Comparison of ENCODE assay signal across 9 cellular contexts in genomic region chr7:151123485-151124204, GRCh38. TPM values are rescaled to one million over a fixed set of nuclear protein-coding genes. Genes with fewer than 3 reads are reported as not detected.
A peak's percentile ranks its signal among the peaks of the same experiment; 100 is the strongest.
DNase-seq lines count a peak whose midpoint lies in the region; ATAC-seq and TF ChIP-seq lines count a peak whose summit lies in the region.
"Had no signal": no experiment of that assay in that cellular context is flagged by ENCODE, and none has a peak within 500 bp of the region (broad histone marks: within the 10 kb centered on the region; RNA-seq: fewer than 3 reads in every experiment).

No MANE protein-coding gene starts in this region.

- peak; percentile 99 for TF ChIP-seq CTCF in OCI-LY1 (IDR thresholded peaks at IDR 0.05; ENCODE audit: low read length)
- TF ChIP-seq CTCF in natural killer cell (IDR thresholded peaks at IDR 0.05): peak; percentile 93

- no peak overlapping the region for H3K4me3 Mint-ChIP-seq in natural killer cell
- H3K4me3 Mint-ChIP-seq in stimulated activated naive B cell treated with anti-CD40 and anti-IgM and Interleukin-4, amounts not matched to agents 10 μg/mL and 1 μg/mL and 100 μg/mL, for 72 hours: no peak overlapping the region

- no peak for TF ChIP-seq POLR2A in erythroblast (IDR thresholded peaks at IDR 0.05; ENCODE audit: low read length)

- no peaks in the 10 kb centered on the region for H3K36me3 Mint-ChIP-seq in natural killer cell
- H3K36me3 Mint-ChIP-seq in stimulated activated naive B cell treated with anti-CD40 and anti-IgM and Interleukin-4, amounts not matched to agents 10 μg/mL and 1 μg/mL and 100 μg/mL, for 72 hours: peaks cover 12 to 13% of the 10 kb centered on the region in 2 donors

- H3K9me3 Mint-ChIP-seq in natural killer cell: no peaks in the 10 kb centered on the region
- no peaks in the 10 kb centered on the region for H3K9me3 Mint-ChIP-seq in stimulated activated naive B cell treated with anti-CD40 and anti-IgM and Interleukin-4, amounts not matched to agents 10 μg/mL and 1 μg/mL and 100 μg/mL, for 72 hours

- H3K9me2 ChIP-seq in OCI-LY1 (ENCODE audit: low read depth, low read length): no peaks in the 10 kb centered on the region

- DNase-seq in COR-L47 (lab: John Stamatoyannopoulos, UW) (peak; percentile 66), HuH-7 (ENCODE audit: low spot score) (peak; percentile 99), activated T-cell treated with anti-CD3 and anti-CD28 coated beads for 1 hour (ENCODE audit: low read depth) (peak; percentile 84), erythroblast (lab: John Stamatoyannopoulos, UW) (peak; percentile 85 to 91), natural killer cell (peak; percentile 78)
- DNase-seq in stimulated activated naive B cell treated with anti-CD40 and anti-IgM and Interleukin-4, amounts not matched to agents 10 μg/mL and 1 μg/mL and 100 μg/mL, for 72 hours: peak; percentile 65

- peak; percentile 83 for ATAC-seq in GM21390 (IDR thresholded peaks at IDR 0.05; ENCODE audit: unreplicated experiment)
- ATAC-seq in natural killer cell: peak; percentile 87 to 99 (median 98)
- ATAC-seq in stimulated activated naive B cell treated with anti-CD40 and anti-IgM and Interleukin-4, amounts not matched to agents 10 μg/mL and 1 μg/mL and 100 μg/mL, for 72 hours (replicated peaks): peak; percentile 93 to 94

- no peaks in the 10 kb centered on the region for H3K79me2 ChIP-seq in OCI-LY1 (ENCODE audit: insufficient read depth, low read length)

- no peaks in the 10 kb centered on the region for H3K4me1 ChIP-seq in OCI-LY1 (ENCODE audit: insufficient read depth, low read length, severe bottlenecking)

- no peak overlapping the region for H2AFZ ChIP-seq in OCI-LY1 (ENCODE audit: low read length)

- H3K4me3 ChIP-seq in OCI-LY1 (ENCODE audit: low read depth, low read length, poor library complexity, severe bottlenecking): no peak overlapping the region

- peaks cover 0 to 6% of the 10 kb centered on the region in 2 donors for H3K4me1 Mint-ChIP-seq in natural killer cell
- H3K4me1 Mint-ChIP-seq in stimulated activated naive B cell treated with anti-CD40 and anti-IgM and Interleukin-4, amounts not matched to agents 10 μg/mL and 1 μg/mL and 100 μg/mL, for 72 hours: peaks cover 0 to 5% of the 10 kb centered on the region in 2 donors

- H3K36me3 ChIP-seq in OCI-LY1 (ENCODE audit: insufficient read depth, low read length): no peaks in the 10 kb centered on the region

- no peaks in the 10 kb centered on the region for H3F3A ChIP-seq in OCI-LY1 (ENCODE audit: insufficient read depth, low read length)

- H4K20me1 ChIP-seq in OCI-LY1 (ENCODE audit: insufficient read depth, low read length): no peaks in the 10 kb centered on the region

- H3K9me3 ChIP-seq in OCI-LY1 (ENCODE audit: low read length): no peaks in the 10 kb centered on the region

- H3K9ac ChIP-seq in OCI-LY1 (ENCODE audit: low read length): no peak overlapping the region

- no peak overlapping the region for H3K27ac Mint-ChIP-seq in natural killer cell
- H3K27ac Mint-ChIP-seq in stimulated activated naive B cell treated with anti-CD40 and anti-IgM and Interleukin-4, amounts not matched to agents 10 μg/mL and 1 μg/mL and 100 μg/mL, for 72 hours: no peak overlapping the region

- H3K27me3 ChIP-seq in OCI-LY1 (ENCODE audit: insufficient read depth, low read length): 0 out of 2 replicates have a peak, but pooled peaks cover 14% of the 10 kb centered on the region

- no peaks in the 10 kb centered on the region for H3K27me3 Mint-ChIP-seq in natural killer cell (ENCODE audit: low read depth in 2 of 2)
- peaks cover 10 to 15% of the 10 kb centered on the region in 2 donors for H3K27me3 Mint-ChIP-seq in stimulated activated naive B cell treated with anti-CD40 and anti-IgM and Interleukin-4, amounts not matched to agents 10 μg/mL and 1 μg/mL and 100 μg/mL, for 72 hours

- intact Hi-C loops in natural killer cell (cut with micrococcal nuclease): loop anchor here (1.0 to 2.0 kb wide), 3 partner anchors 49 to 179 kb away; no protein-coding TSS in a partner anchor

- no peak overlapping the region for H3K27ac ChIP-seq in OCI-LY1 (ENCODE audit: low read depth, low read length, poor library complexity, severe bottlenecking)

- no peak overlapping the region for H3K4me2 ChIP-seq in OCI-LY1 (ENCODE audit: low read length)

RNA-seq across cellular contexts. Expression of gene AGAP3, which starts 37.4 kb away (rescaled TPM):
- 10 to 100 TPM; 27.7 to 46.9 (median 42.8) TPM for total RNA-seq in natural killer cell

RNA-seq across cellular contexts. Expression of gene TMUB1, which starts 40.4 kb away (rescaled TPM):
- 10 to 100 TPM; 44.1 to 49.8 (median 47.3) TPM for total RNA-seq in natural killer cell

RNA-seq across cellular contexts. Expression of gene FASTK, which starts 43.0 kb away (rescaled TPM):
- total RNA-seq in natural killer cell: 10 to 100 TPM; 72.8 to 89.4 (median 85.2) TPM

RNA-seq across cellular contexts. Expression of gene GBX1, which starts 43.8 kb away (rescaled TPM):
- not detected for total RNA-seq in natural killer cell
- total RNA-seq: T-helper 2 cell treated with Interferon-gamma antibody and Interleukin-4, amounts not matched to agents 100 ng/mL and 5 ng/mL, for 36 hours had no signal
